8 cellular contexts compared by ENCODE assay signal in the genomic region with DNA sequence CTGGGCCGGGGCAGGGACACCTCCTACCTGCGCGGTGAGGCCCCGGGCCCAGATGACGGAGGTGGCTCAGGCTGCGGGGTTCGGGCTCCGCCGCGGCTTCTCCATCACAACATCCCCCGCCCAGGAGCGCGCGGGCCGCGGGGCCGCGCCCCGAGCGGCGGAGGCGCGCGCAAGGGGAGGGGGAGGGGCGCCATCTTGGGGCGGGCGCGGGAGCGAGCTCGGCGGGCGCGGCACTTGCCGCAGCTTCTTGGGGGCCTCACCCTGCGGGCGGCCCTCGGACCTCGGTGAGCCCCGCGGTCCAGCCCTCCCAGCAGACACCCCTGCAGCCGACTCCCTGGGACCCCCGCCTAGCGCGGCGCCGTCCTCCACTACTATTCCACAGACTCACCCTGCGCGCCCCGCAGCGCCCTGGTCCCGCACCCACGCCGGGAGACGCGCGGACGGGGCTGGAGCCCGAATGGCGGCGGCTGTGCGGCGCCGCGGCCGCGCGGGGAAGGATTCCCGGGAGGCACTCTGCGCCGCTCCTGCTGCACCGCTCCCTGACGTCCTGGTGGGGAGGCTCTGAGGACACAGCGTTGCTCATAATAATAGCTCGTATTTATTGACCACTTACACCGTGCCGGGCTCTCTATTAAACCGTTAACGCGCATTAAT. TPM values are rescaled to one million over a fixed set of nuclear protein-coding genes. Genes with fewer than 3 reads are reported as not detected.
DNase-seq lines count a peak whose midpoint lies in the region; ATAC-seq and TF ChIP-seq lines count a peak whose summit lies in the region.

Gene APBB1, minus strand, starts transcription at position 137 of the 654 bp plus-strand sequence. CDS start 7,747 bp downstream, outside the sequence.

- WGBS in adrenal gland, 4 donors = 0 to 1% (median 1%) methylated on average over 27 to 79 of the region's 79 CpGs
- WGBS in heart right ventricle, 2 donors = 0 to 1% methylated on average over 74 to 78 of the region's 79 CpGs

- H3K4me1 Mint-ChIP-seq in type B pancreatic cell (ENCODE audit: unreplicated experiment) = peaks cover 4% of the 10 kb centered on the region

- peak within 1 kb of the TSS; percentile 86 for H3K4me3 Mint-ChIP-seq in type B pancreatic cell

- no peaks in the 10 kb centered on the region for H3K36me3 ChIP-seq in adrenal gland (replicated peaks in 1 of 2)
- H3K36me3 ChIP-seq in heart right ventricle = no peaks in the 10 kb centered on the region

- H3K4me1 ChIP-seq in adrenal gland (replicated peaks in 1 of 2) (peaks cover 12 to 15% of the 10 kb centered on the region in 2 donors), heart right ventricle (peaks cover 4 to 41% (median 18%) of the 10 kb centered on the region in 9 donors)

- H3K27me3 Mint-ChIP-seq in type B pancreatic cell = peaks cover 26% of the 10 kb centered on the region

- peak within 1 kb of the TSS; percentile 68 for H3K27ac Mint-ChIP-seq in type B pancreatic cell

- no peaks in the 10 kb centered on the region for H3K9me3 Mint-ChIP-seq in type B pancreatic cell

- H3K27me3 ChIP-seq in HL-60 (ENCODE audit: insufficient read depth, poor library complexity, severe bottlenecking) (peaks cover 37% of the 10 kb centered on the region), adrenal gland (no peaks in the 10 kb centered on the region), heart right ventricle (peaks cover 0 to 22% (median 0%) of the 10 kb centered on the region in 7 donors)

- H3K27ac ChIP-seq in HL-60 (replicated peaks) (no peak within 1 kb of the TSS), adrenal gland (peak within 1 kb of the TSS in 4 of 5 donors; percentile 74 to 93 (median 80)), heart right ventricle (peak within 1 kb of the TSS; percentile 79 to 99 (median 96))

- peak; percentile 86 to 96 (median 95) for ATAC-seq in heart right ventricle

- DNase-seq in NOMO-1 (lab: John Stamatoyannopoulos, UW; ENCODE audit: unreplicated experiment in 2 of 2) = peak; percentile 26 to 32
- no peak for DNase-seq in NOMO-1 treated with dmso at 0.1 percent for 144 hours (lab: John Stamatoyannopoulos, UW; ENCODE audit: unreplicated experiment)
- DNase-seq in HL-60 (ENCODE audit: low read depth in 1 of 2, low spot score in 1 of 2) = peak in 1 of 2 experiments; percentile 28
- DNase-seq in SW480 (ENCODE audit: low spot score) = peak; percentile 60
- DNase-seq in adrenal gland = peak; percentile 50 to 78 (median 65)
- peak; percentile 63 to 77 for DNase-seq in heart right ventricle
- peak; percentile 65 for DNase-seq in pons (ENCODE audit: low spot score)
- peak; percentile 81 for DNase-seq in type B pancreatic cell (ENCODE audit: extremely low spot score, unreplicated experiment)

- TF ChIP-seq CTCF in HL-60 (IDR thresholded peaks at IDR 0.05; ENCODE audit: insufficient read depth, low read length) = no peak
- TF ChIP-seq CTCF in adrenal gland (IDR thresholded peaks at IDR 0.05) = peak in 4 of 6 experiments; percentile 6 to 31 (median 26)
- TF ChIP-seq CTCF in heart right ventricle (IDR thresholded peaks at IDR 0.05) = peak in 5 of 9 donors; percentile 9 to 39 (median 31)
- TF ChIP-seq CTCF in type B pancreatic cell (conservative IDR thresholded peaks at IDR 0.05) = peak; percentile 54

- peak; percentile 70 to 75 for TF ChIP-seq POLR2A in adrenal gland (IDR thresholded peaks at IDR 0.05)

- H3K9me3 ChIP-seq in adrenal gland (replicated peaks in 1 of 3) (no peaks in the 10 kb centered on the region), heart right ventricle (no peaks in the 10 kb centered on the region)

- intact Hi-C loops in adrenal gland (cut with DNase I) = no loop called here
- intact Hi-C loops in heart right ventricle (cut with DNase I) = loop anchor here in 1 of 10 donors (5.0 kb wide), 1 partner anchor 37 kb away; no protein-coding TSS in a partner anchor

- peaks cover 4% of the 10 kb centered on the region for H3K36me3 Mint-ChIP-seq in type B pancreatic cell

- peak within 1 kb of the TSS; percentile 73 for H3K4me3 ChIP-seq in HL-60 (replicated peaks; ENCODE audit: insufficient read depth, low read length)
- peak within 1 kb of the TSS; percentile 59 to 90 (median 72) for H3K4me3 ChIP-seq in adrenal gland
- H3K4me3 ChIP-seq in heart right ventricle = peak within 1 kb of the TSS; percentile 84 to 100 (median 98)

RNA-seq across cellular contexts. Expression of gene APBB1, which starts in this region (rescaled TPM):
- total RNA-seq in adrenal gland = 10 to 100 TPM; 27.2 to 65.2 (median 50.5) TPM
- 10 to 100 TPM; 37.6 to 72.4 (median 53.1) TPM for polyA plus RNA-seq in adrenal gland
- total RNA-seq in heart right ventricle = 10 to 100 TPM; 54.3 to 93.3 (median 65.2) TPM
- polyA plus RNA-seq in heart right ventricle = 10 to 100 TPM; 86.1 to 90.6 TPM
- total RNA-seq in type B pancreatic cell (ENCODE audit: low replicate concordance) = 38.4 and 61.6 TPM in 2 replicates
